8 cellular contexts compared by ENCODE assay signal in genomic region chr19:47450478-47450877, GRCh38. TPM values are rescaled to one million over a fixed set of nuclear protein-coding genes. Genes with fewer than 3 reads are reported as not detected.
"Had no signal": no experiment of that assay in that cellular context is flagged by ENCODE, and none has a peak within 500 bp of the region (broad histone marks: within the 10 kb centered on the region; RNA-seq: fewer than 3 reads in every experiment).

No MANE protein-coding gene starts in this region.

- H3K4me3 ChIP-seq: GM12878 had no signal

- FAIRE-seq: G401.6, GM12878, GM12891, GM12892, GM18507, GM19239 had no signal

- ATAC-seq: GM12878 had no signal

- DNase-seq: GDM1, GF-D8 had no signal

RNA-seq across cellular contexts. Expression of gene SLC8A2, which starts 21.2 kb away (rescaled TPM):
- total RNA-seq: GM12878 had no signal
- polyA plus RNA-seq: GM12878 had no signal

RNA-seq across cellular contexts. Expression of gene MEIS3, which starts 31.2 kb away (rescaled TPM):
- total RNA-seq: GM12878 had no signal
